ENCODE assay signal across 30 cellular contexts in the genomic region with DNA sequence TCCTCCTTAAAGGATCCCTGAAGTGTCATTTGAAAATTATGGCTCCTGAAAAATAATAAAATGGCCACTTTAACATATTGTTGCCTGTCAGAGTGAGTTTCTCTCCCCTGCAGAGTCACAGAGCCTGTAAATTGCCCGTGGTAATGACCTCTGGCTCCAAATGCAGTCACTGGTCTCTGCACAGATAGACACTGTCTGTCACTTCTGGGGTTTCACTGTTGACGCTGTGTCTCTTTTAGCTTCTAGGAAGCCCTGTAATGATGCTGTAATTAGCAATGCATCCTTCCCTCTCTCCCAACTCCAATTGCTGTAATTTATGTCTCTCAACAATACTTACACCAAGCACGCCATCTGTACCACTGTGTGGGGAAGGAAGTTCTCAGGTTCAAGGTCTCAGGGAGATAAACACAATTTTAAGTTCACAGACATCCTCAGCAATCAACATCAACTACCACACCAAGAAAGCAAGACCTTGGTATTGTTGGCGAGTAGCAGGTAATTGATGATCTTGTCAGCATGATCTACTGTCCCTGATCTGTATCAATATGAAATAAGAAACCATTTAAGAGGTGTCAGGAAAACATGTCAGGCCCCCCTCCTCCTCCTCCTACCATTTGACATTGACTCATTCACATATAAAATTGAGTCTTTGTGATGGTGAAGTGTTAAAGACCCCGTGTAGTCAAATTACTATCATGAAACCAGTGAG.
DNase-seq lines count a peak whose midpoint lies in the region; TF ChIP-seq lines count a peak whose summit lies in the region.
"Had no signal": no experiment of that assay in that cellular context is flagged by ENCODE, and none has a peak within 500 bp of the region (broad histone marks: within the 10 kb centered on the region; RNA-seq: fewer than 3 reads in every experiment).

No MANE protein-coding gene starts in this region.

- no peak overlapping the region for H3K4ac ChIP-seq in mesendoderm (ENCODE audit: low read depth, low read length)

- no peaks in the 10 kb centered on the region for H3K36me3 Mint-ChIP-seq in nephron progenitor cell (ENCODE audit: low read depth)
- H3K36me3 Mint-ChIP-seq: activated naive CD8-positive, alpha-beta T cell treated with anti-CD3 and anti-CD28 coated beads for 36 hours; naive thymus-derived CD4-positive, alpha-beta T cell had no signal

- H3K4me1 ChIP-seq in mesendoderm (ENCODE audit: control insufficient read depth, low read depth, low read length): peaks cover 4% of the 10 kb centered on the region
- H3K4me1 ChIP-seq in esophagus muscularis mucosa: peaks cover 0 to 7% (median 2%) of the 10 kb centered on the region in 4 donors
- H3K4me1 ChIP-seq: left ventricle myocardium inferior, Peyer's patch, right atrium auricular region, transverse colon had no signal

- no peak overlapping the region for H3K4me3 Mint-ChIP-seq in nephron progenitor cell
- H3K4me3 Mint-ChIP-seq: activated naive CD8-positive, alpha-beta T cell treated with anti-CD3 and anti-CD28 coated beads for 36 hours; naive thymus-derived CD4-positive, alpha-beta T cell had no signal

- H3K36me3 ChIP-seq in mesendoderm (ENCODE audit: control insufficient read depth, insufficient read depth, low read length): no peaks in the 10 kb centered on the region
- H3K36me3 ChIP-seq in esophagus muscularis mucosa: no peaks in the 10 kb centered on the region
- H3K36me3 ChIP-seq: BE2C, left ventricle myocardium inferior, ovary, Peyer's patch, right atrium auricular region, spleen, transverse colon had no signal

- H3K9me3 ChIP-seq in esophagus muscularis mucosa: no peaks in the 10 kb centered on the region
- H3K9me3 ChIP-seq: BE2C, left ventricle myocardium inferior, ovary, Peyer's patch, right atrium auricular region, spleen, transverse colon had no signal

- no peak overlapping the region for H3K4me3 ChIP-seq in mesendoderm (ENCODE audit: low read length)
- no peak overlapping the region for H3K4me3 ChIP-seq in esophagus muscularis mucosa
- H3K4me3 ChIP-seq: left ventricle myocardium inferior, ovary, Peyer's patch, right atrium auricular region, spleen, transverse colon had no signal

- no peak overlapping the region for H2BK120ac ChIP-seq in mesendoderm (ENCODE audit: low read depth, low read length)

- H3K23ac ChIP-seq in mesendoderm (ENCODE audit: low read length): no peak overlapping the region

- H3K56ac ChIP-seq in mesendoderm (ENCODE audit: low read length): no peak overlapping the region

- peaks cover 53% of the 10 kb centered on the region for H3K4me1 Mint-ChIP-seq in nephron progenitor cell
- H3K4me1 Mint-ChIP-seq: activated naive CD8-positive, alpha-beta T cell treated with anti-CD3 and anti-CD28 coated beads for 36 hours; naive thymus-derived CD4-positive, alpha-beta T cell had no signal

- H3K4me2 ChIP-seq in mesendoderm (ENCODE audit: low read length): no peak overlapping the region

- no peak overlapping the region for H2BK5ac ChIP-seq in mesendoderm (ENCODE audit: low read length)

- H2BK15ac ChIP-seq in mesendoderm (replicated peaks; ENCODE audit: low read depth): no peak overlapping the region

- H4K8ac ChIP-seq in mesendoderm (ENCODE audit: low read depth, low read length): no peak overlapping the region

- H3K9me3 Mint-ChIP-seq in nephron progenitor cell: no peaks in the 10 kb centered on the region
- H3K9me3 Mint-ChIP-seq: activated naive CD8-positive, alpha-beta T cell treated with anti-CD3 and anti-CD28 coated beads for 36 hours; naive thymus-derived CD4-positive, alpha-beta T cell had no signal

- H3K18ac ChIP-seq in mesendoderm (ENCODE audit: low read length): no peak overlapping the region

- no peak for TF ChIP-seq EP300 in esophagus muscularis mucosa (IDR thresholded peaks at IDR 0.05)

- intact Hi-C loops in esophagus muscularis mucosa (cut with DNase I): no loop called here

- no peak overlapping the region for H4K5ac ChIP-seq in mesendoderm (ENCODE audit: low read length)

- DNase-seq in DMS 273 treated with DMSO at 0.1 percent for 48 hours (lab: John Stamatoyannopoulos, UW) (peak; percentile 22), NCI-H187 treated with DMSO at 0.1 percent for 48 hours (lab: John Stamatoyannopoulos, UW) (peak; percentile 65), NCI-H748 treated with DMSO at 0.1 percent for 48 hours (lab: John Stamatoyannopoulos, UW) (peak; percentile 32), mesendoderm (peak; percentile 79), glomerular visceral epithelial cell (ENCODE audit: extremely low spot score) (no peak), HUDEP-2 (lab: John Stamatoyannopoulos, UW; ENCODE audit: unreplicated experiment in 76 of 76) (no peak), esophagus muscularis mucosa (ENCODE audit: extremely low spot score) (no peak), nephron progenitor cell (no peak)
- DNase-seq: activated CD4-positive, alpha-beta T cell treated with anti-CD3 and anti-CD28 coated beads for 48 hours; activated CD8-positive, alpha-beta memory T cell treated with anti-CD3 and anti-CD28 coated beads for 24 hours; activated effector memory CD4-positive, alpha-beta T cell treated with anti-CD3 and anti-CD28 coated beads, Interleukin-2, amount 50 U/mL, for 16 hours; activated naive CD8-positive, alpha-beta T cell treated with anti-CD3 and anti-CD28 coated beads for 36 hours; activated T-cell treated with anti-CD3 and anti-CD28 coated beads, Interleukin-2, amount 50 U/mL, for 1 hour; aorta; BE2C; caudate nucleus; DND-41; Kasumi-1; left ventricle myocardium inferior; midbrain; naive thymus-derived CD4-positive, alpha-beta T cell; NCI-H2081; NCI-H510A treated with DMSO at 0.1 percent for 48 hours; Peyer's patch; SHP77 treated with DMSO at 0.1 percent for 48 hours; spleen; transverse colon had no signal

- H3K79me2 ChIP-seq in mesendoderm (ENCODE audit: control insufficient read depth, insufficient read depth, low read length): no peaks in the 10 kb centered on the region

- H3K27me3 ChIP-seq in mesendoderm (ENCODE audit: insufficient read depth, low read length, poor library complexity): no peaks in the 10 kb centered on the region
- no peaks in the 10 kb centered on the region for H3K27me3 ChIP-seq in esophagus muscularis mucosa
- H3K27me3 ChIP-seq: BE2C, ovary, Peyer's patch, right atrium auricular region, spleen, transverse colon had no signal

- H3K9ac ChIP-seq in mesendoderm (ENCODE audit: low read length): no peak overlapping the region

- peak overlapping the region; percentile 38 for H3K27ac ChIP-seq in mesendoderm (ENCODE audit: low read depth, low read length)
- H3K27ac ChIP-seq in esophagus muscularis mucosa (replicated peaks in 1 of 4): no peak overlapping the region
- H3K27ac ChIP-seq: left ventricle myocardium inferior, ovary, Peyer's patch, right atrium auricular region, spleen, transverse colon, VCaP had no signal

- no peaks in the 10 kb centered on the region for H3K79me1 ChIP-seq in mesendoderm (ENCODE audit: low read length)

- TF ChIP-seq CTCF in esophagus muscularis mucosa (IDR thresholded peaks at IDR 0.05) (no peak), nephron progenitor cell (IDR thresholded peaks at IDR 0.05) (no peak)

- TF ChIP-seq POLR2A in esophagus muscularis mucosa (IDR thresholded peaks at IDR 0.05; ENCODE audit: low read depth): no peak

- no peak overlapping the region for H2AK5ac ChIP-seq in mesendoderm (ENCODE audit: low read length)

- no peak overlapping the region for H3K27ac Mint-ChIP-seq in nephron progenitor cell
- H3K27ac Mint-ChIP-seq: activated naive CD8-positive, alpha-beta T cell treated with anti-CD3 and anti-CD28 coated beads for 36 hours; naive thymus-derived CD4-positive, alpha-beta T cell had no signal

- peaks cover 25% of the 10 kb centered on the region for H3K27me3 Mint-ChIP-seq in nephron progenitor cell (ENCODE audit: low read depth, poor library complexity)

- no CpG with 5 or more reads among the region's 5 CpGs for WGBS in mesendoderm (ENCODE audit: extremely low coverage, insufficient coverage, low lambda C conversion rate)
- 79% methylated on average over 5 of the region's 5 CpGs for WGBS in esophagus muscularis mucosa

Comparison
In these comparisons a context has a peak if more than half of its experiments do, and no peak if none do; other contexts are left out.
1. DNase-seq: peak in DMS 273 treated with DMSO at 0.1 percent for 48 hours (single experiment), NCI-H187 treated with DMSO at 0.1 percent for 48 hours (single experiment), NCI-H748 treated with DMSO at 0.1 percent for 48 hours (single experiment) and mesendoderm (single experiment); none in glomerular visceral epithelial cell (single experiment), HUDEP-2 (0 of 76), esophagus muscularis mucosa (single experiment) and nephron progenitor cell (single experiment).